Comparison of ENCODE assay signal across 8 cellular contexts in the genomic region with DNA sequence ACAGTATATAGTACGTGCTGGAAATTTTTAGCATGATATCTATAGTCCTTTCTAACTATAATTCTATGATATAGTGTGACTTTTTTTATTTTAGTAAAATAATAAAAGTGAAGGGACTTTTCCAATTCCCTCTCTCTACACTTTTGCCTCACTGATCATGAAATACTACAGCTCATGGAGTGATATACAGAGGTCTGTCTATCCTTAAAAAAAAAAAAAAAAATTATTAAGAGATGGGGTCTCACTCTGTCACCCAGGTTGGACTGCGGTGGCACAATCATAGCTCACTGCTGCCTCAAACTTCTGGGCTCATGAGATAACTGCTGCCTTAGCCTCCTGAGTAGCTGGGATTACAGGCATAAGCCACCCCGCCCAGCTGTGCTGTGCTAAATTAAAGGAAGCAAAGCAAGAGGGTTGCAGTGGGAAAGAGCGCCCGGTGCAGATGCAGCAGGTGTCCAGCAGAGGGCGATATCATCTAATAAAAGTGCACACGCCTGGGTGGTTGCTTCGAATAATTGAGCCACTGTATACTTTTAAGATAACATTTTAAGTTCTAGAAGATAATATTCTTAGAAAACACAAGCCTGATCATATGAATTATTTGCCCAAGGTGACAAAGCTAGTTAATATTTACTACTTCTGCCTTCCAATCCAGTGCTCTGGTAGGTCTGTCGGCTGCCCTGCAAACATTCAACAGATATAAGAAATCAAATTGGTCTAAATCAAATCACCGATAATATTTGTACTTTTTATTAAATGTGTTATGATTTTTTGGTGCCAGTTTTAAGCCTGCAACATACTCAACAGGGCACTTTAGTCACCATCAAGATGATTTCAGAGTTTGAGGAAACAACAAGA.
A peak's percentile ranks its signal among the peaks of the same experiment; 100 is the strongest.
DNase-seq lines count a peak whose midpoint lies in the region; ATAC-seq and TF ChIP-seq lines count a peak whose summit lies in the region.

No MANE protein-coding gene starts in this region.

- in situ Hi-C loops in GM23248 (cut with MboI) = loop anchor here (10.0 kb wide), 1 partner anchor 130 kb away; no protein-coding TSS in a partner anchor

- H3K4me3 ChIP-seq in GM23248 (no peak overlapping the region), Loucy (ENCODE audit: low read length, poor library complexity, severe bottlenecking) (no peak overlapping the region), retinal pigment epithelial cell (ENCODE audit: low read length) (no peak overlapping the region)

- peaks cover 13% of the 10 kb centered on the region for H3K4me1 ChIP-seq in GM23248 (ENCODE audit: insufficient read depth)
- peaks cover 5% of the 10 kb centered on the region for H3K4me1 ChIP-seq in Loucy (ENCODE audit: insufficient read depth, low read length, poor library complexity, severe bottlenecking)

- H3K36me3 ChIP-seq in GM23248 (ENCODE audit: low read depth) (no peaks in the 10 kb centered on the region), Loucy (ENCODE audit: insufficient read depth, low read length) (no peaks in the 10 kb centered on the region)

- peaks cover 4% of the 10 kb centered on the region for H3F3A ChIP-seq in GM23248 (ENCODE audit: insufficient read depth)
- no peaks in the 10 kb centered on the region for H3F3A ChIP-seq in Loucy (ENCODE audit: low read depth)

- H3K9me2 ChIP-seq in GM23248 (ENCODE audit: insufficient read depth) (no peaks in the 10 kb centered on the region), Loucy (replicated peaks; ENCODE audit: low read depth, low read length) (no peaks in the 10 kb centered on the region)

- intact Hi-C loops in left cardiac atrium (cut with DNase I) = loop anchor here (2.0 to 5.0 kb wide), 2 partner anchors 127 to 128 kb away; no protein-coding TSS in a partner anchor

- ATAC-seq in SK-N-SH treated with all-trans-retinoic acid at 6 μM for 48 hours (peak; percentile 96), left cardiac atrium (peak; percentile 88 to 91)

- H3K4me2 ChIP-seq in GM23248 (ENCODE audit: unreplicated experiment) (peak overlapping the region; percentile 13), Loucy (ENCODE audit: low read depth, low read length, poor library complexity, severe bottlenecking) (no peak overlapping the region)

- no peak overlapping the region for H3K27ac ChIP-seq in GM23248

- peak; percentile 82 for DNase-seq in ELR (ENCODE audit: low read depth)
- DNase-seq in GM23248 = peak; percentile 85
- DNase-seq in activated naive CD8-positive, alpha-beta T cell treated with anti-CD3 and anti-CD28 coated beads, Interleukin-2, amount 50 U/mL, for 16 hours (ENCODE audit: low read depth, low spot score) = peak; percentile 14
- peak; percentile 72 for DNase-seq in left cardiac atrium
- DNase-seq in retinal pigment epithelial cell (ENCODE audit: low read depth) = peak; percentile 20
- no peak for DNase-seq in NCI-H187 treated with DMSO at 0.1 percent for 48 hours (lab: John Stamatoyannopoulos, UW)

- H3K79me2 ChIP-seq in GM23248 (ENCODE audit: insufficient read depth) = no peaks in the 10 kb centered on the region
- H3K79me2 ChIP-seq in Loucy (ENCODE audit: insufficient read depth, low read length) = no peaks in the 10 kb centered on the region

- H2AFZ ChIP-seq in GM23248 (0 out of 2 replicates have a peak overlapping the region, but pooled peaks have one; percentile 8), Loucy (ENCODE audit: low read length) (no peak overlapping the region)

- H3K27me3 ChIP-seq in GM23248 (replicated peaks; ENCODE audit: insufficient read depth) (no peaks in the 10 kb centered on the region), Loucy (ENCODE audit: insufficient read depth, low read length, poor library complexity, severe bottlenecking) (no peaks in the 10 kb centered on the region)

- peak; percentile 96 for TF ChIP-seq CTCF in Loucy (conservative IDR thresholded peaks at IDR 0.05; ENCODE audit: low read length)
- peak; percentile 87 for TF ChIP-seq CTCF in retinal pigment epithelial cell (conservative IDR thresholded peaks at IDR 0.05; ENCODE audit: low read depth, low read length)

- H4K20me1 ChIP-seq in GM23248 (ENCODE audit: insufficient read depth) (no peaks in the 10 kb centered on the region), Loucy (ENCODE audit: insufficient read depth, low read length, poor library complexity, severe bottlenecking) (no peaks in the 10 kb centered on the region)

- H3K9ac ChIP-seq in GM23248 (no peak overlapping the region), Loucy (ENCODE audit: low read depth, low read length, poor library complexity, severe bottlenecking) (no peak overlapping the region)

- H3K9me3 ChIP-seq in GM23248 (ENCODE audit: low read depth) = no peaks in the 10 kb centered on the region
- H3K9me3 ChIP-seq in Loucy (ENCODE audit: insufficient read depth, low read depth, low read length) = no peaks in the 10 kb centered on the region

- WGBS in GM23248 (ENCODE audit: low coverage in 1 of 2, low lambda C conversion rate in 2 of 2, missing lambda C conversion rate in 2 of 2), 2 experiments = 27 to 30% methylated on average over 10 of the region's 10 CpGs

TF ChIP-seq in SK-N-SH treated with all-trans-retinoic acid at 6 μM for 48 hours, 23 proteins besides CTCF, POLR2A, EP300 and RAD21:
- TF ChIP-seq ZFP3 (CRISPR knock-in tag; IDR thresholded peaks at IDR 0.05) = no peak
- no peak for TF ChIP-seq ESRRG (CRISPR knock-in tag; IDR thresholded peaks at IDR 0.05)
- no peak for TF ChIP-seq POU6F1 (CRISPR knock-in tag; IDR thresholded peaks at IDR 0.05; ENCODE audit: borderline replicate concordance, low read depth)
- TF ChIP-seq ZFP30 (CRISPR knock-in tag; IDR thresholded peaks at IDR 0.05) = no peak
- TF ChIP-seq RARB (CRISPR knock-in tag; IDR thresholded peaks at IDR 0.05) = no peak
- TF ChIP-seq TCF4 (CRISPR knock-in tag; IDR thresholded peaks at IDR 0.05; ENCODE audit: borderline replicate concordance) = no peak
- no peak for TF ChIP-seq OSR1 (CRISPR knock-in tag; IDR thresholded peaks at IDR 0.05)
- TF ChIP-seq SNAI2 (CRISPR knock-in tag; IDR thresholded peaks at IDR 0.05) = no peak
- no peak for TF ChIP-seq TOX (CRISPR knock-in tag; IDR thresholded peaks at IDR 0.05; ENCODE audit: borderline replicate concordance)
